1 cellular context compared by ENCODE assay signal in the genomic region with DNA sequence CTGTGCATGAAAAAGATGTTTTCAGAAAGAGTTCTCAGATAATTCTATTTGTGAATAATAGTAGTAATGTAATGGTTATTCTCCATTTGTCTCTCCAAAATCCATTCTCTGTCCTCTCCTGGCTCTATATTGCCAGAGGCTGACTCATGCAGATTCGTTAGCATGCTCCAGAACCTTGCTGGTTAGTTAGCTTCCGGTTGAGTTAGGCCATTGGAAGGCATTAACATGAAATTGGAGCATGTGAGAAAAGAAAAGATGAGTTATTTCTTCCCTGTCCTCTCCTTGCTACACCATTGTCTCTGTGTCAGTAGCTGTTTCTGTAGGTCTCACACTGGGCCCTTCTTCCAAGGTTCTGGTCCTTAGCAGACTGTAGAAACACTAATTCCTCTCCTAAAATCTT.
TF ChIP-seq lines count a peak whose summit lies in the region.

No MANE protein-coding gene starts in this region.

TF ChIP-seq in K562, 482 proteins besides CTCF, POLR2A, EP300 and RAD21:
- TF ChIP-seq ATF3 (IDR thresholded peaks at IDR 0.05) (peak; percentile 35; the same call in 1 of the 2 replicates), ATF3 (CRISPR knock-in tag; conservative IDR thresholded peaks at IDR 0.05) (no peak), ZNF324 (CRISPR knock-in tag; IDR thresholded peaks at IDR 0.05) (no peak), POU5F1 (IDR thresholded peaks at IDR 0.05; ENCODE audit: borderline replicate concordance, low read depth, low read length, partially characterized antibody) (no peak), U2AF2 (optimal IDR thresholded peaks at IDR 0.05; ENCODE audit: low read depth, low read length) (no peak), TCF15 (CRISPR knock-in tag; IDR thresholded peaks at IDR 0.05) (no peak), ZZZ3 (IDR thresholded peaks at IDR 0.05) (no peak), BRD9 (IDR thresholded peaks at IDR 0.05; ENCODE audit: low read depth, partially characterized antibody) (no peak), FOSL1 (tag; conservative IDR thresholded peaks at IDR 0.05) (peak; percentile 50; the same call in 1 of the 2 replicates), ZNF354B (CRISPR knock-in tag; IDR thresholded peaks at IDR 0.05) (no peak), ZNF695 (CRISPR knock-in tag; IDR thresholded peaks at IDR 0.05) (no peak), MYC (IDR thresholded peaks at IDR 0.05; ENCODE audit: low read depth, low read length) (no peak), MYC (CRISPR knock-in tag; IDR thresholded peaks at IDR 0.05; ENCODE audit: borderline replicate concordance, low read depth) (no peak), ZNF589 (CRISPR knock-in tag; IDR thresholded peaks at IDR 0.05; ENCODE audit: low read depth) (no peak), STAT5B (CRISPR knock-in tag; IDR thresholded peaks at IDR 0.05) (no peak), PCBP2 (IDR thresholded peaks at IDR 0.05; ENCODE audit: low read depth, low read length, poor library complexity, severe bottlenecking) (no peak), NFIX (CRISPR knock-in tag; IDR thresholded peaks at IDR 0.05; ENCODE audit: low read depth) (no peak), ZNF507 (tag; conservative IDR thresholded peaks at IDR 0.05) (no peak), GATA2 (CRISPR knock-in tag; IDR thresholded peaks at IDR 0.05) (no peak), CHD2 (IDR thresholded peaks at IDR 0.05; ENCODE audit: low read depth, low read length) (no peak), ELF1 (tag; IDR thresholded peaks at IDR 0.05) (no peak), NCOA6 (IDR thresholded peaks at IDR 0.05) (no peak), ATF7 (IDR thresholded peaks at IDR 0.05) (no peak), FIP1L1 (IDR thresholded peaks at IDR 0.05; ENCODE audit: low read depth, low read length, poor library complexity, severe bottlenecking) (no peak), SIRT6 (IDR thresholded peaks at IDR 0.05; ENCODE audit: low read depth, low read length) (no peak), MECOM (CRISPR knock-in tag; IDR thresholded peaks at IDR 0.05) (no peak)
- TF ChIP-seq, protein P1, sequence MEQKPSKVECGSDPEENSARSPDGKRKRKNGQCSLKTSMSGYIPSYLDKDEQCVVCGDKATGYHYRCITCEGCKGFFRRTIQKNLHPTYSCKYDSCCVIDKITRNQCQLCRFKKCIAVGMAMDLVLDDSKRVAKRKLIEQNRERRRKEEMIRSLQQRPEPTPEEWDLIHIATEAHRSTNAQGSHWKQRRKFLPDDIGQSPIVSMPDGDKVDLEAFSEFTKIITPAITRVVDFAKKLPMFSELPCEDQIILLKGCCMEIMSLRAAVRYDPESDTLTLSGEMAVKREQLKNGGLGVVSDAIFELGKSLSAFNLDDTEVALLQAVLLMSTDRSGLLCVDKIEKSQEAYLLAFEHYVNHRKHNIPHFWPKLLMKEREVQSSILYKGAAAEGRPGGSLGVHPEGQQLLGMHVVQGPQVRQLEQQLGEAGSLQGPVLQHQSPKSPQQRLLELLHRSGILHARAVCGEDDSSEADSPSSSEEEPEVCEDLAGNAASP (IDR thresholded peaks at IDR 0.05), result no peak
- TF ChIP-seq, protein P2, sequence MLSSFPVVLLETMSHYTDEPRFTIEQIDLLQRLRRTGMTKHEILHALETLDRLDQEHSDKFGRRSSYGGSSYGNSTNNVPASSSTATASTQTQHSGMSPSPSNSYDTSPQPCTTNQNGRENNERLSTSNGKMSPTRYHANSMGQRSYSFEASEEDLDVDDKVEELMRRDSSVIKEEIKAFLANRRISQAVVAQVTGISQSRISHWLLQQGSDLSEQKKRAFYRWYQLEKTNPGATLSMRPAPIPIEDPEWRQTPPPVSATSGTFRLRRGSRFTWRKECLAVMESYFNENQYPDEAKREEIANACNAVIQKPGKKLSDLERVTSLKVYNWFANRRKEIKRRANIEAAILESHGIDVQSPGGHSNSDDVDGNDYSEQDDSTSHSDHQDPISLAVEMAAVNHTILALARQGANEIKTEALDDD (IDR thresholded peaks at IDR 0.05), result peak; percentile 77
